25 cellular contexts compared by ENCODE assay signal in genomic region chrX:136275553-136275952, GRCh38. TPM values are rescaled to one million over a fixed set of nuclear protein-coding genes. Genes with fewer than 3 reads are reported as not detected.
DNase-seq lines count a peak whose midpoint lies in the region; ATAC-seq, FAIRE-seq and TF ChIP-seq lines count a peak whose summit lies in the region.
"Had no signal": no experiment of that assay in that cellular context is flagged by ENCODE, and none has a peak within 500 bp of the region (broad histone marks: within the 10 kb centered on the region; RNA-seq: fewer than 3 reads in every experiment).

No MANE protein-coding gene starts in this region.

- no peak overlapping the region for H3K27ac ChIP-seq in colonic mucosa
- H3K27ac ChIP-seq in HepG2 (ENCODE audit: extremely low read length, insufficient read depth, low read length) = no peak overlapping the region
- no peak overlapping the region for H3K27ac ChIP-seq in esophagus squamous epithelium
- no peak overlapping the region for H3K27ac ChIP-seq in esophagus muscularis mucosa (replicated peaks in 1 of 4)
- H3K27ac ChIP-seq: A549; BLaER1 treated with 17β-estradiol and CSF1 and Interleukin-3, amounts not matched to agents 10 nM and 100 nM; SJSA1 had no signal

- CTCF ChIA-PET in Caco-2 (lab: Charles Lee) = no interaction called here
- CTCF ChIA-PET in HepG2 (lab: Yijun Ruan, JAX; ENCODE audit: low intra/inter-chr PET ratio, low total read pairs) = no interaction called here

- no peak for TF ChIP-seq RAD21 in HepG2 (CRISPR knock-in tag; IDR thresholded peaks at IDR 0.05)

- POLR2A ChIA-PET in Caco-2 (lab: Charles Lee) (no interaction called here), HepG2 (lab: Yijun Ruan, JAX) (no interaction called here)

- DNase-seq in Caco-2 (peak; percentile 7 to 33), HT-29 (ENCODE audit: low spot score) (peak; percentile 60), colonic mucosa (peak; percentile 46), HepG2 (ENCODE audit: low spot score) (peak; percentile 21), NCI-H2081 treated with DMSO at 0.1 percent for 48 hours (lab: John Stamatoyannopoulos, UW) (no peak), esophagus squamous epithelium (lab: John Stamatoyannopoulos, UW) (no peak), DMS 273 treated with DMSO at 0.1 percent for 48 hours (lab: John Stamatoyannopoulos, UW) (no peak), esophagus muscularis mucosa (ENCODE audit: extremely low spot score) (no peak)
- DNase-seq: CD8-positive, alpha-beta T cell; DMS79 treated with DMSO at 0.1 percent for 48 hours; H7; Kasumi-1; MG63; NCI-H1048; NCI-H1436; NCI-H2029; NCI-H2171; NCI-H446; NCI-H748 treated with DMSO at 0.1 percent for 48 hours had no signal

- ATAC-seq in HepG2 = peak; percentile 94
- ATAC-seq: CD8-positive, alpha-beta T cell had no signal

- WGBS in HepG2 (ENCODE audit: low lambda C conversion rate) = no CpG with 5 or more reads among the region's 4 CpGs
- WGBS in esophagus squamous epithelium, 2 donors = 72% methylated on average over 4 of the region's 4 CpGs; no CpG with 5 or more reads in 1 of the 2 donors
- no CpG with 5 or more reads among the region's 4 CpGs for WGBS in esophagus muscularis mucosa

- H3K27me3 ChIP-seq in Caco-2 (replicated peaks; ENCODE audit: control insufficient read depth, insufficient read depth, low read length) = no peaks in the 10 kb centered on the region
- H3K27me3 ChIP-seq in colonic mucosa = no peaks in the 10 kb centered on the region
- H3K27me3 ChIP-seq in HepG2 (ENCODE audit: control insufficient read depth in 1 of 2, insufficient read depth in 2 of 2, low read length in 2 of 2) = no peaks in the 10 kb centered on the region
- no peaks in the 10 kb centered on the region for H3K27me3 ChIP-seq in esophagus squamous epithelium
- no peaks in the 10 kb centered on the region for H3K27me3 ChIP-seq in esophagus muscularis mucosa
- H3K27me3 ChIP-seq: MG63, Peyer's patch, SJSA1 had no signal

- H3K36me3 ChIP-seq in Caco-2 (ENCODE audit: control insufficient read depth, insufficient read depth, low read length) (no peaks in the 10 kb centered on the region), colonic mucosa (no peaks in the 10 kb centered on the region), HepG2 (replicated peaks in 1 of 2; ENCODE audit: control insufficient read depth in 1 of 2, insufficient read depth in 2 of 2, low read length in 2 of 2) (no peaks in the 10 kb centered on the region), esophagus squamous epithelium (no peaks in the 10 kb centered on the region), esophagus muscularis mucosa (no peaks in the 10 kb centered on the region)
- H3K36me3 ChIP-seq: BLaER1 treated with 17β-estradiol and CSF1 and Interleukin-3, amounts not matched to agents 10 nM and 100 nM; MG63; Peyer's patch; SJSA1 had no signal

- BruUV-seq in Caco-2 (replicated peaks; lab: Mats Ljungman, UMichigan) (no TSS peak), HepG2 (replicated peaks; lab: Mats Ljungman, UMichigan) (no TSS peak)

- no peaks in the 10 kb centered on the region for H3K9me3 Mint-ChIP-seq in Caco-2 (ENCODE audit: unreplicated experiment)
- H3K9me3 Mint-ChIP-seq: CD8-positive, alpha-beta T cell had no signal

- intact Hi-C loops in Caco-2 (cut with micrococcal nuclease; ENCODE audit: unreplicated experiment) (no loop called here), colonic mucosa (cut with DNase I) (no loop called here), HepG2 (cut with micrococcal nuclease; ENCODE audit: unreplicated experiment) (no loop called here), esophagus squamous epithelium (cut with DNase I) (no loop called here), esophagus muscularis mucosa (cut with DNase I) (no loop called here)

- in situ Hi-C loops in HepG2 (cut with HindIII; ENCODE audit: extremely low pct_ligation_motif_present, low pct_unique_long_range_greater_than_20kb) = no loop called here

- no peaks in the 10 kb centered on the region for H3K4me1 ChIP-seq in Caco-2
- H3K4me1 ChIP-seq in colonic mucosa = no peaks in the 10 kb centered on the region
- no peaks in the 10 kb centered on the region for H3K4me1 ChIP-seq in HepG2 (ENCODE audit: insufficient read depth, low read length)
- no peaks in the 10 kb centered on the region for H3K4me1 ChIP-seq in esophagus squamous epithelium
- H3K4me1 ChIP-seq in esophagus muscularis mucosa = no peaks in the 10 kb centered on the region
- H3K4me1 ChIP-seq: A549, SJSA1 had no signal

- FAIRE-seq in HepG2 (lab: Jason Lieb, UNC) = peak; percentile 71
- FAIRE-seq: A549 had no signal

- no peaks in the 10 kb centered on the region for H4K20me1 ChIP-seq in HepG2 (ENCODE audit: insufficient read depth, low read length)
- H4K20me1 ChIP-seq: BLaER1 treated with 17β-estradiol and CSF1 and Interleukin-3, amounts not matched to agents 10 nM and 100 nM had no signal

- no peak overlapping the region for H3K27ac Mint-ChIP-seq in Caco-2 (ENCODE audit: unreplicated experiment)
- H3K27ac Mint-ChIP-seq: CD8-positive, alpha-beta T cell; IgD-negative memory B cell had no signal

- TF ChIP-seq POLR2A in HepG2 (IDR thresholded peaks at IDR 0.05; ENCODE audit: insufficient read depth in 1 of 2, low read depth in 2 of 2, low read length in 2 of 2) = no peak
- TF ChIP-seq POLR2A in esophagus squamous epithelium (IDR thresholded peaks at IDR 0.05) = no peak
- TF ChIP-seq POLR2A in esophagus muscularis mucosa (IDR thresholded peaks at IDR 0.05; ENCODE audit: low read depth) = no peak

- H3K4me3 ChIP-seq in Caco-2 (ENCODE audit: low read depth, low read length) (no peak overlapping the region), colonic mucosa (no peak overlapping the region), HepG2 (replicated peaks in 1 of 3; ENCODE audit: insufficient read depth in 1 of 3, low read depth in 2 of 3, low read length in 3 of 3) (no peak overlapping the region), esophagus squamous epithelium (no peak overlapping the region), esophagus muscularis mucosa (no peak overlapping the region)
- H3K4me3 ChIP-seq: A549; BLaER1 treated with 17β-estradiol and CSF1 and Interleukin-3, amounts not matched to agents 10 nM and 100 nM; MG63; Peyer's patch; SJSA1 had no signal

- no peaks in the 10 kb centered on the region for H3K79me2 ChIP-seq in HepG2 (ENCODE audit: insufficient read depth, low read length)

- H3K9ac ChIP-seq in colonic mucosa (ENCODE audit: low read depth in 2 of 2, low read length in 2 of 2) (no peak overlapping the region), HepG2 (ENCODE audit: insufficient read depth, low read depth, low read length) (no peak overlapping the region)
- H3K9ac ChIP-seq: BLaER1 treated with 17β-estradiol and CSF1 and Interleukin-3, amounts not matched to agents 10 nM and 100 nM had no signal

- TF ChIP-seq CTCF in Caco-2 (IDR thresholded peaks at IDR 0.05; ENCODE audit: insufficient read depth in 1 of 2, low read depth in 1 of 2, low read length in 1 of 2, severe bottlenecking in 1 of 2, unreplicated experiment in 1 of 2) (no peak), colonic mucosa (IDR thresholded peaks at IDR 0.05) (no peak), HepG2 (CRISPR knock-in tag; IDR thresholded peaks at IDR 0.05) (no peak), esophagus squamous epithelium (IDR thresholded peaks at IDR 0.05) (no peak), esophagus muscularis mucosa (IDR thresholded peaks at IDR 0.05) (no peak)

- H3K4me1 Mint-ChIP-seq in Caco-2 (ENCODE audit: low read depth, unreplicated experiment) = no peaks in the 10 kb centered on the region

- H3K4me2 ChIP-seq in HepG2 (ENCODE audit: low read depth, low read length) = no peak overlapping the region
- H3K4me2 ChIP-seq: A549; BLaER1 treated with 17β-estradiol and CSF1 and Interleukin-3, amounts not matched to agents 10 nM and 100 nM had no signal

- H3K4me3 Mint-ChIP-seq in Caco-2 (ENCODE audit: unreplicated experiment) = no peak overlapping the region
- H3K4me3 Mint-ChIP-seq: CD8-positive, alpha-beta T cell; IgD-negative memory B cell had no signal

- TF ChIP-seq EP300 in HepG2 (IDR thresholded peaks at IDR 0.05; ENCODE audit: low read depth in 2 of 2, low read length in 2 of 2) (no peak), HepG2 (CRISPR knock-in tag; IDR thresholded peaks at IDR 0.05; ENCODE audit: borderline replicate concordance) (no peak), esophagus muscularis mucosa (IDR thresholded peaks at IDR 0.05) (no peak)

- no peaks in the 10 kb centered on the region for H3K9me3 ChIP-seq in Caco-2
- H3K9me3 ChIP-seq in colonic mucosa = no peaks in the 10 kb centered on the region
- H3K9me3 ChIP-seq in HepG2 (ENCODE audit: low read length) = no peaks in the 10 kb centered on the region
- H3K9me3 ChIP-seq in esophagus squamous epithelium = no peaks in the 10 kb centered on the region
- H3K9me3 ChIP-seq in esophagus muscularis mucosa = no peaks in the 10 kb centered on the region
- H3K9me3 ChIP-seq: A549, MG63, Peyer's patch, SJSA1 had no signal

- no peaks in the 10 kb centered on the region for H3K27me3 Mint-ChIP-seq in Caco-2 (ENCODE audit: insufficient read depth, unreplicated experiment)

- H3K36me3 Mint-ChIP-seq in Caco-2 (ENCODE audit: insufficient read depth, unreplicated experiment) = no peaks in the 10 kb centered on the region
- H3K36me3 Mint-ChIP-seq: CD8-positive, alpha-beta T cell; IgD-negative memory B cell had no signal

- no peak overlapping the region for H2AFZ ChIP-seq in HepG2 (ENCODE audit: low read length)

RNA-seq across cellular contexts. Expression of gene MAP7D3, which starts 24.4 kb away (rescaled TPM):
- total RNA-seq in Caco-2 (2022) (5.7 and 6.0 TPM in 2 replicates), colonic mucosa (1 to 10 TPM; 2.8 to 2.9 TPM), HepG2 (2016; rRNA removed; fragmentation: Illumina TruSeq; extraction: Trizol) (not detected in 2 replicates), esophagus squamous epithelium (10 to 100 TPM in 1 of 4 donors, 1 to 10 TPM in 3; 1.3 to 11.8 (median 6.4) TPM), esophagus muscularis mucosa (10 to 100 TPM; 14.5 to 21.2 (median 17.1) TPM)
- 2.0 and 3.4 TPM in 2 replicates for total RNA-seq in HT-29 (2014; rRNA removed; shearing (Covaris generic))
- not detected in 2 replicates for total RNA-seq in HepG2 (2016; cell fraction: cytosol; rRNA removed; fragmentation: Illumina TruSeq; extraction: Trizol; ENCODE audit: low read depth)
- total RNA-seq in HepG2 (2016; cell fraction: insoluble cytoplasmic fraction; rRNA removed; fragmentation: Illumina TruSeq; extraction: Trizol) = not detected in 2 replicates
- not detected in 2 replicates for total RNA-seq in HepG2 (2016; cell fraction: membrane; rRNA removed; fragmentation: Illumina TruSeq; extraction: Trizol)
- not detected in 2 replicates for total RNA-seq in HepG2 (2016; cell fraction: nucleus; rRNA removed; fragmentation: Illumina TruSeq; extraction: Trizol)
- polyA plus RNA-seq in HepG2 (2011; rRNA removed) = not detected in 2 replicates
- not detected in 2 replicates for polyA plus RNA-seq in HepG2 (2011; cell fraction: cytosol; rRNA removed)
- polyA plus RNA-seq in HepG2 (2011; cell fraction: nucleus; rRNA removed) = not detected in 2 replicates
- polyA plus RNA-seq in HepG2 (2012) = not detected in 2 replicates
- polyA plus RNA-seq in HepG2 (2016; cell fraction: cytosol; fragmentation: Illumina TruSeq; extraction: Trizol; ENCODE audit: low read depth) = not detected in 2 replicates
- polyA plus RNA-seq in HepG2 (2016; cell fraction: insoluble cytoplasmic fraction; fragmentation: Illumina TruSeq; extraction: Trizol; ENCODE audit: low read depth) = not detected in 2 replicates
- polyA plus RNA-seq in HepG2 (2016; cell fraction: membrane; fragmentation: Illumina TruSeq; extraction: Trizol; ENCODE audit: low read depth) = not detected in 2 replicates
- polyA plus RNA-seq in HepG2 (2016; cell fraction: nucleus; fragmentation: Illumina TruSeq; extraction: Trizol; ENCODE audit: insufficient read depth, low read depth) = not detected in 2 replicates
- 17.4 TPM in 1 of 2 replicates, not detected in the other for polyA minus RNA-seq in HepG2 (2011; rRNA and poly(A)+ RNA removed; ENCODE audit: low replicate concordance)
- not detected in 2 replicates for polyA minus RNA-seq in HepG2 (2011; cell fraction: cytosol; rRNA and poly(A)+ RNA removed)
- polyA minus RNA-seq in HepG2 (2011; cell fraction: nucleus; rRNA and poly(A)+ RNA removed) = not detected in 2 replicates

RNA-seq across cellular contexts. Expression of gene ADGRG4, which starts 25.2 kb away (rescaled TPM):
- total RNA-seq in Caco-2 (2022) (not detected in 2 replicates), colonic mucosa (under 1 TPM in 1 of 2 donors, not detected in 1; 0.03 TPM), HepG2 (2016; rRNA removed; fragmentation: Illumina TruSeq; extraction: Trizol) (not detected in 2 replicates), esophagus squamous epithelium (under 1 TPM in 1 of 4 donors, not detected in 3; 0.19 TPM), esophagus muscularis mucosa (under 1 TPM in 3 of 4 donors, not detected in 1; under 0.01 to 0.17 (median 0.06) TPM)
- total RNA-seq in HT-29 (2014; rRNA removed; shearing (Covaris generic)) = not detected in 2 replicates
- not detected in 2 replicates for total RNA-seq in HepG2 (2016; cell fraction: cytosol; rRNA removed; fragmentation: Illumina TruSeq; extraction: Trizol; ENCODE audit: low read depth)
- total RNA-seq in HepG2 (2016; cell fraction: insoluble cytoplasmic fraction; rRNA removed; fragmentation: Illumina TruSeq; extraction: Trizol) = not detected in 2 replicates
- total RNA-seq in HepG2 (2016; cell fraction: membrane; rRNA removed; fragmentation: Illumina TruSeq; extraction: Trizol) = not detected in 2 replicates
- total RNA-seq in HepG2 (2016; cell fraction: nucleus; rRNA removed; fragmentation: Illumina TruSeq; extraction: Trizol) = not detected in 2 replicates
- not detected in 2 replicates for polyA plus RNA-seq in HepG2 (2011; rRNA removed)
- not detected in 2 replicates for polyA plus RNA-seq in HepG2 (2011; cell fraction: cytosol; rRNA removed)
- not detected in 2 replicates for polyA plus RNA-seq in HepG2 (2011; cell fraction: nucleus; rRNA removed)
- not detected in 2 replicates for polyA plus RNA-seq in HepG2 (2012)
- not detected in 2 replicates for polyA plus RNA-seq in HepG2 (2016; cell fraction: cytosol; fragmentation: Illumina TruSeq; extraction: Trizol; ENCODE audit: low read depth)
- not detected in 2 replicates for polyA plus RNA-seq in HepG2 (2016; cell fraction: insoluble cytoplasmic fraction; fragmentation: Illumina TruSeq; extraction: Trizol; ENCODE audit: low read depth)
- polyA plus RNA-seq in HepG2 (2016; cell fraction: membrane; fragmentation: Illumina TruSeq; extraction: Trizol; ENCODE audit: low read depth) = not detected in 2 replicates
- not detected in 2 replicates for polyA plus RNA-seq in HepG2 (2016; cell fraction: nucleus; fragmentation: Illumina TruSeq; extraction: Trizol; ENCODE audit: insufficient read depth, low read depth)
- not detected in 2 replicates for polyA minus RNA-seq in HepG2 (2011; rRNA and poly(A)+ RNA removed; ENCODE audit: low replicate concordance)
- polyA minus RNA-seq in HepG2 (2011; cell fraction: cytosol; rRNA and poly(A)+ RNA removed) = not detected in 2 replicates
- not detected in 2 replicates for polyA minus RNA-seq in HepG2 (2011; cell fraction: nucleus; rRNA and poly(A)+ RNA removed)
- total RNA-seq: CD8-positive, alpha-beta T cell; G401; H7; SJSA1 had no signal
- polyA plus RNA-seq: A549, IgD-negative memory B cell had no signal

Comparison
In these comparisons a context has a peak if more than half of its experiments do, and no peak if none do; other contexts are left out.
1. DNase-seq: peak in Caco-2 (2 of 2), HT-29 (single experiment), colonic mucosa (single experiment) and HepG2 (single experiment); none in NCI-H2081 treated with DMSO at 0.1 percent for 48 hours (single experiment), esophagus squamous epithelium (single experiment), DMS 273 treated with DMSO at 0.1 percent for 48 hours (single experiment) and esophagus muscularis mucosa (single experiment).